In genomic region chr13:97279913-97280312, GRCh38 we compare ENCODE assay signal across 10 cellular contexts. TPM values are rescaled to one million over a fixed set of nuclear protein-coding genes. Genes with fewer than 3 reads are reported as not detected.
DNase-seq lines count a peak whose midpoint lies in the region; ATAC-seq and TF ChIP-seq lines count a peak whose summit lies in the region.
"Had no signal": no experiment of that assay in that cellular context is flagged by ENCODE, and none has a peak within 500 bp of the region (broad histone marks: within the 10 kb centered on the region; RNA-seq: fewer than 3 reads in every experiment).

No MANE protein-coding gene starts in this region.

- no peaks in the 10 kb centered on the region for H3K9me3 ChIP-seq in HCT116 (ENCODE audit: control insufficient read depth in 1 of 2, insufficient read depth in 1 of 2, low read depth in 1 of 2, low read length in 2 of 2)
- H3K9me3 ChIP-seq in stomach smooth muscle (ENCODE audit: control insufficient read depth in 2 of 2, low read length in 2 of 2): no peaks in the 10 kb centered on the region

- TF ChIP-seq POLR2A in HCT116 (IDR thresholded peaks at IDR 0.05; ENCODE audit: borderline replicate concordance, extremely low read depth, insufficient read depth, insufficient read length): no peak

- H3K4me3 ChIP-seq in HCT116 (replicated peaks in 1 of 2; ENCODE audit: low read depth in 1 of 2, low read length in 2 of 2) (no peak overlapping the region), stomach smooth muscle (ENCODE audit: low read length in 2 of 2) (no peak overlapping the region)

- POLR2A ChIA-PET in HCT116 (lab: Charles Lee): no interaction called here
- POLR2A ChIA-PET in MCF 10A (lab: Yijun Ruan, JAX): interaction anchor here (0.7 to 8.9 kb wide), 10 partner anchors 8 to 168 kb away, joined by 3 to 268 read pairs (median 4); partner anchors contain the start of gene MBNL2

- BruUV-seq in HCT116 (replicated peaks; lab: Mats Ljungman, UMichigan) (no TSS peak), MCF 10A (replicated peaks; lab: Mats Ljungman, UMichigan) (no TSS peak)

- no peaks in the 10 kb centered on the region for H3K9me2 ChIP-seq in HCT116 (ENCODE audit: insufficient read depth)

- H3K27ac ChIP-seq in HCT116 (ENCODE audit: low read depth, low read length): peak overlapping the region; percentile 100
- H3K27ac ChIP-seq in stomach smooth muscle (ENCODE audit: low read length): peak overlapping the region; percentile 65
- H3K27ac ChIP-seq: parathyroid adenoma had no signal

- CTCF ChIA-PET in HCT116 (lab: Charles Lee) (no interaction called here), MCF 10A (lab: Yijun Ruan, JAX) (interaction anchor here (0.8 to 3.7 kb wide), 4 partner anchors 21 to 132 kb away, joined by 3 to 19 read pairs (median 10); partner anchors contain the start of gene MBNL2)

- TF ChIP-seq CTCF in HCT116 (IDR thresholded peaks at IDR 0.05 in 2 of 3, conservative IDR thresholded peaks at IDR 0.05 in 1 of 3; ENCODE audit: borderline replicate concordance in 1 of 3, insufficient read depth in 1 of 3, low read depth in 2 of 3, low read length in 2 of 3) (no peak), MCF 10A (IDR thresholded peaks at IDR 0.05; ENCODE audit: unreplicated experiment) (no peak)

- H3K36me3 ChIP-seq in HCT116 (ENCODE audit: control insufficient read depth in 1 of 2, insufficient read depth in 2 of 2, low read length in 2 of 2) (peaks cover 0 to 8% of the 10 kb centered on the region in 2 experiments; a peak in 2 of 4 replicates), stomach smooth muscle (ENCODE audit: control insufficient read depth in 2 of 2, insufficient read depth in 2 of 2, low read length in 2 of 2) (peaks cover 2 to 13% of the 10 kb centered on the region in 2 donors)

- RAD21 ChIA-PET in HCT116 (lab: Charles Lee; ENCODE audit: low non-redundant PET in 1 of 2, low total read pairs in 2 of 2, uncharacterized antibody in 2 of 2, unreplicated experiment in 2 of 2): no interaction called here

- H4K20me1 ChIP-seq in HCT116 (ENCODE audit: insufficient read depth): no peaks in the 10 kb centered on the region

- H3K4me2 ChIP-seq in HCT116 (ENCODE audit: low read length): peak overlapping the region; percentile 51

- H3K4me1 Mint-ChIP-seq in MCF 10A (ENCODE audit: insufficient read depth, unreplicated experiment): peaks cover 66% of the 10 kb centered on the region
- peaks cover 42% of the 10 kb centered on the region for H3K4me1 Mint-ChIP-seq in stimulated activated memory B cell treated with anti-CD40 and anti-IgM and Interleukin-4, amounts not matched to agents 10 μg/mL and 1 μg/mL and 100 μg/mL, for 72 hours

- no peaks in the 10 kb centered on the region for H3K27me3 ChIP-seq in HCT116 (ENCODE audit: insufficient read depth, low read length)
- H3K27me3 ChIP-seq in stomach smooth muscle (ENCODE audit: control insufficient read depth in 1 of 2, insufficient read depth in 2 of 2, low read length in 2 of 2): no peaks in the 10 kb centered on the region

- H2AFZ ChIP-seq in HCT116 (ENCODE audit: low read depth, low read length, poor library complexity, severe bottlenecking): no peak overlapping the region
- H2AFZ ChIP-seq: parathyroid adenoma had no signal

- H3K27me3 Mint-ChIP-seq in MCF 10A (ENCODE audit: insufficient read depth, unreplicated experiment): no peaks in the 10 kb centered on the region
- H3K27me3 Mint-ChIP-seq in stimulated activated memory B cell treated with anti-CD40 and anti-IgM and Interleukin-4, amounts not matched to agents 10 μg/mL and 1 μg/mL and 100 μg/mL, for 72 hours: no peaks in the 10 kb centered on the region

- H3K9me3 Mint-ChIP-seq in MCF 10A (ENCODE audit: unreplicated experiment): no peaks in the 10 kb centered on the region
- H3K9me3 Mint-ChIP-seq in stimulated activated memory B cell treated with anti-CD40 and anti-IgM and Interleukin-4, amounts not matched to agents 10 μg/mL and 1 μg/mL and 100 μg/mL, for 72 hours: peaks cover 3% of the 10 kb centered on the region

- ATAC-seq in HCT116 (0 out of 2 replicates have a peak, but pooled peaks have one; percentile 26), GM21723 (IDR thresholded peaks at IDR 0.05; ENCODE audit: unreplicated experiment) (no peak), left cardiac atrium (no peak)
- no peak for ATAC-seq in stimulated activated memory B cell treated with anti-CD40 and anti-IgM and Interleukin-4, amounts not matched to agents 10 μg/mL and 1 μg/mL and 100 μg/mL, for 72 hours

- H3K4me3 Mint-ChIP-seq in MCF 10A (ENCODE audit: unreplicated experiment): no peak overlapping the region
- H3K4me3 Mint-ChIP-seq in stimulated activated memory B cell treated with anti-CD40 and anti-IgM and Interleukin-4, amounts not matched to agents 10 μg/mL and 1 μg/mL and 100 μg/mL, for 72 hours: no peak overlapping the region

- intact Hi-C loops in HCT116 (cut with micrococcal nuclease): loop anchor here (5.0 kb wide), 1 partner anchor 62 kb away; no protein-coding TSS in a partner anchor
- intact Hi-C loops in MCF 10A (cut with micrococcal nuclease): loop anchor here (2.0 kb wide), 2 partner anchors 57 to 65 kb away; partner anchors contain the start of gene MBNL2
- intact Hi-C loops in left cardiac atrium (cut with DNase I): no loop called here

- no peak for TF ChIP-seq RAD21 in HCT116 (IDR thresholded peaks at IDR 0.05; ENCODE audit: low read depth)

- DNase-seq in HCT116 (ENCODE audit: low read depth, low spot score) (no peak), MCF 10A (ENCODE audit: unreplicated experiment) (no peak), kidney tubule cell (ENCODE audit: low spot score) (peak; percentile 60), DMS53 (lab: John Stamatoyannopoulos, UW) (no peak), left cardiac atrium (no peak)
- DNase-seq: kidney had no signal

- peaks cover 28% of the 10 kb centered on the region for H3K36me3 Mint-ChIP-seq in MCF 10A (ENCODE audit: insufficient read depth, unreplicated experiment)
- H3K36me3 Mint-ChIP-seq in stimulated activated memory B cell treated with anti-CD40 and anti-IgM and Interleukin-4, amounts not matched to agents 10 μg/mL and 1 μg/mL and 100 μg/mL, for 72 hours: peaks cover 40% of the 10 kb centered on the region

- peaks cover 83% of the 10 kb centered on the region for H3K79me2 ChIP-seq in HCT116 (ENCODE audit: insufficient read depth, low read length)

- H3K9ac ChIP-seq in HCT116 (ENCODE audit: low read length) (peak overlapping the region; percentile 54), stomach smooth muscle (ENCODE audit: low read length in 2 of 2) (no peak overlapping the region)
- H3K9ac ChIP-seq: parathyroid adenoma had no signal

- peak overlapping the region; percentile 81 for H3K27ac Mint-ChIP-seq in MCF 10A (ENCODE audit: low read depth, unreplicated experiment)
- no peak overlapping the region for H3K27ac Mint-ChIP-seq in stimulated activated memory B cell treated with anti-CD40 and anti-IgM and Interleukin-4, amounts not matched to agents 10 μg/mL and 1 μg/mL and 100 μg/mL, for 72 hours

- H3K4me1 ChIP-seq in HCT116 (ENCODE audit: control insufficient read depth in 1 of 2, insufficient read depth in 2 of 2, low read length in 2 of 2) (peaks cover 85 to 88% of the 10 kb centered on the region in 2 experiments), stomach smooth muscle (ENCODE audit: control insufficient read depth, insufficient read depth, low read length) (peaks cover 38% of the 10 kb centered on the region)
- H3K4me1 ChIP-seq: parathyroid adenoma had no signal

TF ChIP-seq in HCT116, 20 proteins besides CTCF, POLR2A, EP300 and RAD21:
- TF ChIP-seq, protein P1, sequence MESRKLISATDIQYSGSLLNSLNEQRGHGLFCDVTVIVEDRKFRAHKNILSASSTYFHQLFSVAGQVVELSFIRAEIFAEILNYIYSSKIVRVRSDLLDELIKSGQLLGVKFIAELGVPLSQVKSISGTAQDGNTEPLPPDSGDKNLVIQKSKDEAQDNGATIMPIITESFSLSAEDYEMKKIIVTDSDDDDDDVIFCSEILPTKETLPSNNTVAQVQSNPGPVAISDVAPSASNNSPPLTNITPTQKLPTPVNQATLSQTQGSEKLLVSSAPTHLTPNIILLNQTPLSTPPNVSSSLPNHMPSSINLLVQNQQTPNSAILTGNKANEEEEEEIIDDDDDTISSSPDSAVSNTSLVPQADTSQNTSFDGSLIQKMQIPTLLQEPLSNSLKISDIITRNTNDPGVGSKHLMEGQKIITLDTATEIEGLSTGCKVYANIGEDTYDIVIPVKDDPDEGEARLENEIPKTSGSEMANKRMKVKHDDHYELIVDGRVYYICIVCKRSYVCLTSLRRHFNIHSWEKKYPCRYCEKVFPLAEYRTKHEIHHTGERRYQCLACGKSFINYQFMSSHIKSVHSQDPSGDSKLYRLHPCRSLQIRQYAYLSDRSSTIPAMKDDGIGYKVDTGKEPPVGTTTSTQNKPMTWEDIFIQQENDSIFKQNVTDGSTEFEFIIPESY (IDR thresholded peaks at IDR 0.05; ENCODE audit: extremely low read depth, insufficient replicate concordance, low read length): no peak
- TF ChIP-seq SRF (IDR thresholded peaks at IDR 0.05; ENCODE audit: low read depth): no peak
- TF ChIP-seq FOSL1 (IDR thresholded peaks at IDR 0.05; ENCODE audit: low read depth): peak; percentile 21; the same call in 1 of the 2 replicates
- TF ChIP-seq EZH2 (IDR thresholded peaks at IDR 0.05): no peak
- no peak for TF ChIP-seq SIN3A (IDR thresholded peaks at IDR 0.05; ENCODE audit: low read depth)

RNA-seq across cellular contexts. Expression of gene MBNL2, which starts 57.8 kb away (rescaled TPM):
- total RNA-seq in HCT116 (2021; ENCODE audit: unreplicated experiment) (73.9 TPM), MCF 10A (2022) (74.3 and 85.8 TPM in 2 replicates), left cardiac atrium (10 to 100 TPM; 52.0 to 60.3 TPM)
- polyA plus RNA-seq in HCT116 (2012): 40.8 and 43.6 TPM in 2 replicates

Comparison
In these comparisons a context has a peak if more than half of its experiments do, and no peak if none do; other contexts are left out.
1. intact Hi-C loops: an anchor here in HCT116 (5.0 kb wide) and MCF 10A (2.0 kb wide); none called in left cardiac atrium.